In the genomic region with DNA sequence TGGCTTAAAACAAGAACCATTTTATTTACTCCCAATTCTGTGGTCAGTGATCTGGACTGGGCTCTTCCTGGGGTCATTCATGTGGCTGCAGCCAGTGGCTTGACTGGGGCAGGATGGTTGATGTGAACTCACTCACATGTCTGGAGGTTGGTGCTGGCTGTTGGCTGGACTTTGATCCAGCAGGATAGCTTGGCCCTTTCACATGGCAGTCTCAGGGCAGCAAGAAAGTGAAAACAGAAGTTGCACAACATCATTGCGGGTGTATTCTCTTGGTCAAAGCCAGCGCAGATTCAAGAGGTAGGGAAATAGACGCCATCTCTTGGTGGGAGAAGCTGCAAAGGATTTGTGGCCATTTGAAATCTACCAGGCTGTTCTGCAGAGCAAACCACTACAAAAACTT, we compare ENCODE assay signal across 1 cellular context.
TF ChIP-seq lines count a peak whose summit lies in the region.

No MANE protein-coding gene starts in this region.

TF ChIP-seq in HepG2, 621 proteins besides CTCF, POLR2A, EP300 and RAD21 (continued from another document and continues in another):
- TF ChIP-seq ZBTB10 (CRISPR knock-in tag; IDR thresholded peaks at IDR 0.05; ENCODE audit: borderline replicate concordance) (no peak), SOX13 (IDR thresholded peaks at IDR 0.05) (no peak), SOX13 (CRISPR knock-in tag; conservative IDR thresholded peaks at IDR 0.05 in 1 of 2, IDR thresholded peaks at IDR 0.05 in 1 of 2) (0 out of 4 replicates have a peak, but pooled peaks of 1 of the 2 experiments have one; percentile 9), ZNF607 (CRISPR knock-in tag; IDR thresholded peaks at IDR 0.05; ENCODE audit: borderline replicate concordance) (no peak), RARG (CRISPR knock-in tag; IDR thresholded peaks at IDR 0.05; ENCODE audit: low read depth) (no peak), KAT8 (CRISPR knock-in tag; IDR thresholded peaks at IDR 0.05) (peak; percentile 37; the same call in 1 of the 2 replicates), ZNF670 (CRISPR knock-in tag; IDR thresholded peaks at IDR 0.05; ENCODE audit: borderline replicate concordance) (peak; percentile 78; the same call in 1 of the 2 replicates), ZNF468 (CRISPR knock-in tag; IDR thresholded peaks at IDR 0.05) (no peak), EHMT2 (IDR thresholded peaks at IDR 0.05; ENCODE audit: borderline replicate concordance, low read depth, low read length) (0 out of 2 replicates have a peak, but pooled peaks have one; percentile 42), KLF15 (CRISPR knock-in tag; IDR thresholded peaks at IDR 0.05; ENCODE audit: borderline replicate concordance) (no peak), ZFP41 (CRISPR knock-in tag; IDR thresholded peaks at IDR 0.05; ENCODE audit: borderline replicate concordance) (no peak), HNRNPH1 (optimal IDR thresholded peaks at IDR 0.05; ENCODE audit: low read depth, low read length) (no peak), RFX3 (CRISPR knock-in tag; IDR thresholded peaks at IDR 0.05) (no peak), HOXA5 (CRISPR knock-in tag; IDR thresholded peaks at IDR 0.05) (0 out of 2 replicates have a peak, but pooled peaks have one; percentile 37), RFX5 (IDR thresholded peaks at IDR 0.05; ENCODE audit: low read depth, low read length) (no peak), NR0B2 (CRISPR knock-in tag; IDR thresholded peaks at IDR 0.05) (no peak), REXO4 (CRISPR knock-in tag; IDR thresholded peaks at IDR 0.05; ENCODE audit: borderline replicate concordance) (no peak), HOXA3 (CRISPR knock-in tag; IDR thresholded peaks at IDR 0.05) (no peak; the same call in 1 of the 2 replicates), ZNF550 (CRISPR knock-in tag; IDR thresholded peaks at IDR 0.05; ENCODE audit: borderline replicate concordance) (no peak), XBP1 (CRISPR knock-in tag; IDR thresholded peaks at IDR 0.05) (no peak), SETDB1 (CRISPR knock-in tag; IDR thresholded peaks at IDR 0.05; ENCODE audit: borderline replicate concordance) (no peak), TBL1XR1 (IDR thresholded peaks at IDR 0.05; ENCODE audit: borderline replicate concordance, low read length, partially characterized antibody) (no peak), SRY (CRISPR knock-in tag; IDR thresholded peaks at IDR 0.05) (no peak), THAP11 (CRISPR knock-in tag; IDR thresholded peaks at IDR 0.05) (peak; percentile 34; the same call in 1 of the 2 replicates), SOX6 (IDR thresholded peaks at IDR 0.05) (no peak), SOX6 (CRISPR knock-in tag; IDR thresholded peaks at IDR 0.05) (peak; percentile 47; the same call in 1 of the 2 replicates), TARDBP (CRISPR knock-in tag; IDR thresholded peaks at IDR 0.05) (peak; percentile 54; the same call in 1 of the 2 replicates), TAF1 (CRISPR knock-in tag; IDR thresholded peaks at IDR 0.05) (no peak), PATZ1 (CRISPR knock-in tag; IDR thresholded peaks at IDR 0.05) (no peak), ZNF230 (CRISPR knock-in tag; IDR thresholded peaks at IDR 0.05) (0 out of 2 replicates have a peak, but pooled peaks have one; percentile 40), ZNF546 (CRISPR knock-in tag; conservative IDR thresholded peaks at IDR 0.05) (peak; percentile 86), FOXA3 (CRISPR knock-in tag; IDR thresholded peaks at IDR 0.05) (peak; percentile 62), FUBP1 (CRISPR knock-in tag; IDR thresholded peaks at IDR 0.05; ENCODE audit: borderline replicate concordance) (no peak), TFE3 (CRISPR knock-in tag; IDR thresholded peaks at IDR 0.05) (peak; percentile 41; the same call in 1 of the 2 replicates), ZNF557 (CRISPR knock-in tag; IDR thresholded peaks at IDR 0.05) (no peak)
- TF ChIP-seq, protein P1, sequence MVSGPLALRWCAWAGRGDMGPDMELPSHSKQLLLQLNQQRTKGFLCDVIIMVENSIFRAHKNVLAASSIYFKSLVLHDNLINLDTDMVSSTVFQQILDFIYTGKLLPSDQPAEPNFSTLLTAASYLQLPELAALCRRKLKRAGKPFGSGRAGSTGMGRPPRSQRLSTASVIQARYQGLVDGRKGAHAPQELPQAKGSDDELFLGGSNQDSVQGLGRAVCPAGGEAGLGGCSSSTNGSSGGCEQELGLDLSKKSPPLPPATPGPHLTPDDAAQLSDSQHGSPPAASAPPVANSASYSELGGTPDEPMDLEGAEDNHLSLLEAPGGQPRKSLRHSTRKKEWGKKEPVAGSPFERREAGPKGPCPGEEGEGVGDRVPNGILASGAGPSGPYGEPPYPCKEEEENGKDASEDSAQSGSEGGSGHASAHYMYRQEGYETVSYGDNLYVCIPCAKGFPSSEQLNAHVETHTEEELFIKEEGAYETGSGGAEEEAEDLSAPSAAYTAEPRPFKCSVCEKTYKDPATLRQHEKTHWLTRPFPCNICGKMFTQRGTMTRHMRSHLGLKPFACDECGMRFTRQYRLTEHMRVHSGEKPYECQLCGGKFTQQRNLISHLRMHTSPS (CRISPR knock-in tag; IDR thresholded peaks at IDR 0.05; ENCODE audit: low read depth) = peak; percentile 35; the same call in 1 of the 2 replicates
- TF ChIP-seq, protein P2, sequence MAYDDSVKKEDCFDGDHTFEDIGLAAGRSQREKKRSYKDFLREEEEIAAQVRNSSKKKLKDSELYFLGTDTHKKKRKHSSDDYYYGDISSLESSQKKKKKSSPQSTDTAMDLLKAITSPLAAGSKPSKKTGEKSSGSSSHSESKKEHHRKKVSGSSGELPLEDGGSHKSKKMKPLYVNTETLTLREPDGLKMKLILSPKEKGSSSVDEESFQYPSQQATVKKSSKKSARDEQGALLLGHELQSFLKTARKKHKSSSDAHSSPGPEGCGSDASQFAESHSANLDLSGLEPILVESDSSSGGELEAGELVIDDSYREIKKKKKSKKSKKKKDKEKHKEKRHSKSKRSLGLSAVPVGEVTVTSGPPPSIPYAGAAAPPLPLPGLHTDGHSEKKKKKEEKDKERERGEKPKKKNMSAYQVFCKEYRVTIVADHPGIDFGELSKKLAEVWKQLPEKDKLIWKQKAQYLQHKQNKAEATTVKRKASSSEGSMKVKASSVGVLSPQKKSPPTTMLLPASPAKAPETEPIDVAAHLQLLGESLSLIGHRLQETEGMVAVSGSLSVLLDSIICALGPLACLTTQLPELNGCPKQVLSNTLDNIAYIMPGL (CRISPR knock-in tag; IDR thresholded peaks at IDR 0.05; ENCODE audit: borderline replicate concordance in 1 of 2, low read depth in 1 of 2) = 0 out of 4 replicates have a peak, but pooled peaks of 1 of the 2 experiments have one; percentile 18
- TF ChIP-seq, protein P3, sequence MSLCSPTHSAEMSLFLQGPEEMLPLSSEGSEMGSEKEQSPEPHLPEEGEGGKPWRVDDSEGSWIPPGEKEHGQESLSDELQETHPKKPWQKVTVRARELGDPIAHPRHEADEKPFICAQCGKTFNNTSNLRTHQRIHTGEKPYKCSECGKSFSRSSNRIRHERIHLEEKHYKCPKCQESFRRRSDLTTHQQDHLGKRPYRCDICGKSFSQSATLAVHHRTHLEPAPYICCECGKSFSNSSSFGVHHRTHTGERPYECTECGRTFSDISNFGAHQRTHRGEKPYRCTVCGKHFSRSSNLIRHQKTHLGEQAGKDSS (CRISPR knock-in tag; IDR thresholded peaks at IDR 0.05; ENCODE audit: borderline replicate concordance, low read depth) = no peak
- TF ChIP-seq, protein P4, sequence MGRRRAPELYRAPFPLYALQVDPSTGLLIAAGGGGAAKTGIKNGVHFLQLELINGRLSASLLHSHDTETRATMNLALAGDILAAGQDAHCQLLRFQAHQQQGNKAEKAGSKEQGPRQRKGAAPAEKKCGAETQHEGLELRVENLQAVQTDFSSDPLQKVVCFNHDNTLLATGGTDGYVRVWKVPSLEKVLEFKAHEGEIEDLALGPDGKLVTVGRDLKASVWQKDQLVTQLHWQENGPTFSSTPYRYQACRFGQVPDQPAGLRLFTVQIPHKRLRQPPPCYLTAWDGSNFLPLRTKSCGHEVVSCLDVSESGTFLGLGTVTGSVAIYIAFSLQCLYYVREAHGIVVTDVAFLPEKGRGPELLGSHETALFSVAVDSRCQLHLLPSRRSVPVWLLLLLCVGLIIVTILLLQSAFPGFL (CRISPR knock-in tag; IDR thresholded peaks at IDR 0.05) = no peak
- TF ChIP-seq, protein P5, sequence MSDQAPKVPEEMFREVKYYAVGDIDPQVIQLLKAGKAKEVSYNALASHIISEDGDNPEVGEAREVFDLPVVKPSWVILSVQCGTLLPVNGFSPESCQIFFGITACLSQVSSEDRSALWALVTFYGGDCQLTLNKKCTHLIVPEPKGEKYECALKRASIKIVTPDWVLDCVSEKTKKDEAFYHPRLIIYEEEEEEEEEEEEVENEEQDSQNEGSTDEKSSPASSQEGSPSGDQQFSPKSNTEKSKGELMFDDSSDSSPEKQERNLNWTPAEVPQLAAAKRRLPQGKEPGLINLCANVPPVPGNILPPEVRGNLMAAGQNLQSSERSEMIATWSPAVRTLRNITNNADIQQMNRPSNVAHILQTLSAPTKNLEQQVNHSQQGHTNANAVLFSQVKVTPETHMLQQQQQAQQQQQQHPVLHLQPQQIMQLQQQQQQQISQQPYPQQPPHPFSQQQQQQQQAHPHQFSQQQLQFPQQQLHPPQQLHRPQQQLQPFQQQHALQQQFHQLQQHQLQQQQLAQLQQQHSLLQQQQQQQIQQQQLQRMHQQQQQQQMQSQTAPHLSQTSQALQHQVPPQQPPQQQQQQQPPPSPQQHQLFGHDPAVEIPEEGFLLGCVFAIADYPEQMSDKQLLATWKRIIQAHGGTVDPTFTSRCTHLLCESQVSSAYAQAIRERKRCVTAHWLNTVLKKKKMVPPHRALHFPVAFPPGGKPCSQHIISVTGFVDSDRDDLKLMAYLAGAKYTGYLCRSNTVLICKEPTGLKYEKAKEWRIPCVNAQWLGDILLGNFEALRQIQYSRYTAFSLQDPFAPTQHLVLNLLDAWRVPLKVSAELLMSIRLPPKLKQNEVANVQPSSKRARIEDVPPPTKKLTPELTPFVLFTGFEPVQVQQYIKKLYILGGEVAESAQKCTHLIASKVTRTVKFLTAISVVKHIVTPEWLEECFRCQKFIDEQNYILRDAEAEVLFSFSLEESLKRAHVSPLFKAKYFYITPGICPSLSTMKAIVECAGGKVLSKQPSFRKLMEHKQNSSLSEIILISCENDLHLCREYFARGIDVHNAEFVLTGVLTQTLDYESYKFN (CRISPR knock-in tag; conservative IDR thresholded peaks at IDR 0.05) = peak; percentile 72
